19 cellular contexts compared by ENCODE assay signal in the genomic region with DNA sequence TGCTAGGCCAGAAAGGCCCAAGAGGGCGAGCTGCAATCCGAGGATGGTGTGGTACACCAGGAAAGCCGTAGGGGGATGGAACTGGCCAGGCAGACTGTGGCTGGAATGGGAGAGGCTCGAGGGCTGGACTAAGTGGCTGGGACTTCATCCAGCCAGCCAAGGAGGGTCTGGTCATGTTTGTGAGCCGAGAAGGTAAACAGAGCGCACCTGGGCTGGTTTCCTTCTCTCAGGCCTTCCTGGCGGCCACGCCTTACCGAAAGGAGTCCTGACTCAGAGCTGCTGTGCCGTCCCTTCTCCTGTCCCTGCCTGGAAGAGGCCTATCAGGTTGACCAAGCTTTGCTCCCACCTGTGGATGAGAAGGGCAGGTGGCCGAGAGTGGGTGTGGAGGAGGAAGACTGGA.
DNase-seq lines count a peak whose midpoint lies in the region; ATAC-seq and TF ChIP-seq lines count a peak whose summit lies in the region.
"Had no signal": no experiment of that assay in that cellular context is flagged by ENCODE, and none has a peak within 500 bp of the region (broad histone marks: within the 10 kb centered on the region; RNA-seq: fewer than 3 reads in every experiment).

No MANE protein-coding gene starts in this region.

- H2BK12ac ChIP-seq in trophoblast cell (ENCODE audit: low read length) = peak overlapping the region; percentile 56

- no peaks in the 10 kb centered on the region for H3K79me2 ChIP-seq in trophoblast cell (ENCODE audit: control insufficient read depth, insufficient read depth, low read length, poor library complexity)

- H3K27ac ChIP-seq in esophagus (ENCODE audit: low read depth in 2 of 2, low read length in 1 of 2) (peak overlapping the region; percentile 74 to 76), trophoblast cell (ENCODE audit: low read depth, low read length) (no peak overlapping the region)
- H3K27ac ChIP-seq: HL-60, KMS-11, WERI-Rb-1 had no signal

- peaks cover 5% of the 10 kb centered on the region for H3K36me3 Mint-ChIP-seq in Caco-2 (ENCODE audit: insufficient read depth, unreplicated experiment)

- no peak overlapping the region for H2BK120ac ChIP-seq in trophoblast cell (ENCODE audit: insufficient read depth, low read length, poor library complexity)

- peak overlapping the region; percentile 0 for H4K91ac ChIP-seq in trophoblast cell (ENCODE audit: low read depth, low read length)

- H3K9me3 Mint-ChIP-seq in Caco-2 (ENCODE audit: unreplicated experiment) = no peaks in the 10 kb centered on the region
- H3K9me3 Mint-ChIP-seq: stimulated activated naive CD8-positive, alpha-beta T cell treated with anti-CD3 and anti-CD28 coated beads, Interleukin-15, Interleukin-2, amounts not matched to agents 100 ng/mL and 50 ng/mL, for 24 hours had no signal

- H3K14ac ChIP-seq in trophoblast cell (ENCODE audit: low read length) = peak overlapping the region; percentile 15

- H3K9ac ChIP-seq in trophoblast cell (ENCODE audit: low read length) = no peak overlapping the region
- H3K9ac ChIP-seq: KMS-11 had no signal

- H3K4me3 Mint-ChIP-seq in Caco-2 (ENCODE audit: unreplicated experiment) = peak overlapping the region; percentile 66
- H3K4me3 Mint-ChIP-seq: stimulated activated naive CD8-positive, alpha-beta T cell treated with anti-CD3 and anti-CD28 coated beads, Interleukin-15, Interleukin-2, amounts not matched to agents 100 ng/mL and 50 ng/mL, for 24 hours had no signal

- peak overlapping the region; percentile 90 for H3K27ac Mint-ChIP-seq in Caco-2 (ENCODE audit: unreplicated experiment)
- H3K27ac Mint-ChIP-seq: stimulated activated naive CD8-positive, alpha-beta T cell treated with anti-CD3 and anti-CD28 coated beads, Interleukin-15, Interleukin-2, amounts not matched to agents 100 ng/mL and 50 ng/mL, for 24 hours had no signal

- peaks cover 27% of the 10 kb centered on the region for H3K4me1 Mint-ChIP-seq in Caco-2 (ENCODE audit: low read depth, unreplicated experiment)

- H3K27me3 Mint-ChIP-seq in Caco-2 (ENCODE audit: insufficient read depth, unreplicated experiment) = no peaks in the 10 kb centered on the region
- H3K27me3 Mint-ChIP-seq: stimulated activated naive CD8-positive, alpha-beta T cell treated with anti-CD3 and anti-CD28 coated beads, Interleukin-15, Interleukin-2, amounts not matched to agents 100 ng/mL and 50 ng/mL, for 24 hours had no signal

- no peak overlapping the region for H3K18ac ChIP-seq in trophoblast cell (ENCODE audit: low read length)

- H3K27me3 ChIP-seq in Caco-2 (replicated peaks; ENCODE audit: control insufficient read depth, insufficient read depth, low read length) (no peaks in the 10 kb centered on the region), esophagus (ENCODE audit: control insufficient read depth in 1 of 2, insufficient read depth in 2 of 2, low read length in 2 of 2) (no peaks in the 10 kb centered on the region), trophoblast cell (ENCODE audit: insufficient read depth, low read length) (no peaks in the 10 kb centered on the region)

- CTCF ChIA-PET in Caco-2 (lab: Charles Lee) = interaction anchor here (0.5 to 1.8 kb wide), 2 partner anchors 10 to 320 kb away, joined by 3 to 5 read pairs; partner anchors contain the start of genes DUOX1 and DUOXA1

- no peak overlapping the region for H4K12ac ChIP-seq in trophoblast cell (ENCODE audit: low read depth, low read length)

- no TSS peak for BruUV-seq in Caco-2 (replicated peaks; lab: Mats Ljungman, UMichigan)

- H3K36me3 ChIP-seq in Caco-2 (ENCODE audit: control insufficient read depth, insufficient read depth, low read length) = no peaks in the 10 kb centered on the region
- no peaks in the 10 kb centered on the region for H3K36me3 ChIP-seq in esophagus (ENCODE audit: control insufficient read depth in 2 of 2, insufficient read depth in 2 of 2, low read length in 1 of 2)
- H3K36me3 ChIP-seq in trophoblast cell (ENCODE audit: control insufficient read depth in 1 of 2, insufficient read depth in 2 of 2, low read length in 2 of 2) = no peaks in the 10 kb centered on the region
- H3K36me3 ChIP-seq: WERI-Rb-1 had no signal

- H3K4me3 ChIP-seq in Caco-2 (ENCODE audit: low read depth, low read length) (no peak overlapping the region; the same call in 1 of the 2 replicates), esophagus (ENCODE audit: low read depth in 1 of 2, low read length in 2 of 2) (no peak overlapping the region), trophoblast cell (ENCODE audit: low read depth, low read length) (no peak overlapping the region)

- no peak overlapping the region for H3K23ac ChIP-seq in trophoblast cell (ENCODE audit: low read length)

- H3K9me3 ChIP-seq in Caco-2 (peaks cover 6% of the 10 kb centered on the region), esophagus (ENCODE audit: control insufficient read depth in 2 of 2, insufficient read depth in 1 of 2, low read depth in 1 of 2, low read length in 1 of 2) (no peaks in the 10 kb centered on the region), trophoblast cell (ENCODE audit: insufficient read depth, low read depth, low read length) (peaks cover 2% of the 10 kb centered on the region)

- ATAC-seq in HG03095 (IDR thresholded peaks at IDR 0.05; ENCODE audit: unreplicated experiment) = no peak

- peaks cover 11% of the 10 kb centered on the region for H3K79me1 ChIP-seq in trophoblast cell (ENCODE audit: low read length)

- no peak for TF ChIP-seq CTCF in Caco-2 (IDR thresholded peaks at IDR 0.05; ENCODE audit: insufficient read depth in 1 of 2, low read depth in 1 of 2, low read length in 1 of 2, severe bottlenecking in 1 of 2, unreplicated experiment in 1 of 2)

- H3K4me1 ChIP-seq in Caco-2 (peaks cover 32% of the 10 kb centered on the region), esophagus (ENCODE audit: control insufficient read depth in 2 of 2, insufficient read depth in 2 of 2, low read length in 1 of 2) (peaks cover 0 to 6% of the 10 kb centered on the region in 2 donors), trophoblast cell (ENCODE audit: control insufficient read depth in 1 of 2, insufficient read depth in 2 of 2, low read length in 2 of 2) (peaks cover 16 to 33% of the 10 kb centered on the region in 2 experiments)

- DNase-seq in Caco-2 (peak; percentile 43 to 78), NCI-H2029 (lab: John Stamatoyannopoulos, UW) (peak; percentile 61), trophoblast cell (peak in 1 of 2 donors; percentile 19), epidermal melanocyte (ENCODE audit: insufficient read length, low spot score) (no peak), AML-193 (lab: John Stamatoyannopoulos, UW) (no peak)
- DNase-seq in stimulated activated CD4-positive, alpha-beta T cell treated with anti-CD3 and anti-CD28 coated beads, Interleukin-2, amount 100 ng/mL, for 24 hours = no peak
- DNase-seq: activated CD8-positive, alpha-beta memory T cell treated with anti-CD3 and anti-CD28 coated beads for 24 hours; amniotic stem cell; cerebellar nuclear complex; NCI-H1417; NCI-H446; occipital lobe; OCI-M1; WERI-Rb-1 had no signal

- POLR2A ChIA-PET in Caco-2 (lab: Charles Lee) = no interaction called here

- no peak overlapping the region for H3K4ac ChIP-seq in trophoblast cell (ENCODE audit: low read depth, low read length)

- H2AK5ac ChIP-seq in trophoblast cell (ENCODE audit: low read length) = peak overlapping the region; percentile 33

- peak overlapping the region; percentile 24 for H4K8ac ChIP-seq in trophoblast cell (ENCODE audit: low read depth, low read length)

- H3K4me2 ChIP-seq in trophoblast cell (ENCODE audit: low read length) = no peak overlapping the region
- H3K4me2 ChIP-seq: KMS-11 had no signal

- WGBS in esophagus, 2 donors = 58 to 71% methylated on average over 11 of the region's 11 CpGs
- WGBS in trophoblast cell (ENCODE audit: extremely low coverage, insufficient coverage, insufficient read length) = no CpG with 5 or more reads among the region's 11 CpGs

- H2BK5ac ChIP-seq in trophoblast cell (ENCODE audit: low read depth, low read length, poor library complexity) = no peak overlapping the region

- no peak overlapping the region for H2AFZ ChIP-seq in trophoblast cell (ENCODE audit: insufficient read depth, low read length, poor library complexity)

- intact Hi-C loops in Caco-2 (cut with micrococcal nuclease; ENCODE audit: unreplicated experiment) = loop anchor here (2.0 kb wide), 1 partner anchor 283 kb away; no protein-coding TSS in a partner anchor

Comparison
In these comparisons a context has a peak if more than half of its experiments do, and no peak if none do; other contexts are left out.
1. DNase-seq: peak in Caco-2 (2 of 2) and NCI-H2029 (single experiment); none in stimulated activated CD4-positive, alpha-beta T cell treated with anti-CD3 and anti-CD28 coated beads, Interleukin-2, amount 100 ng/mL, for 24 hours (0 of 2), epidermal melanocyte (single experiment) and AML-193 (0 of 2).